In genomic region chr5:31996909-31997308, GRCh38 we compare ENCODE assay signal across 32 cellular contexts.
"Had no signal": no experiment of that assay in that cellular context is flagged by ENCODE, and none has a peak within 500 bp of the region (broad histone marks: within the 10 kb centered on the region; RNA-seq: fewer than 3 reads in every experiment).

No MANE protein-coding gene starts in this region.

- H3K4me3 Mint-ChIP-seq: activated B cell treated with CpG ODN at 0.5 μM for 24 hours; activated CD4-positive, alpha-beta memory T cell treated with anti-CD3 and anti-CD28 coated beads for 36 hours; activated naive CD4-positive, alpha-beta T cell treated with anti-CD3 and anti-CD28 coated beads, Interleukin-2, amount 10 ng/mL, durations not matched to agents 7 days and 5 days; activated naive CD8-positive, alpha-beta T cell; activated naive CD8-positive, alpha-beta T cell treated with anti-CD3 and anti-CD28 coated beads, Interleukin-2, amount 50 U/mL, for 24 hours; activated T-cell treated with anti-CD3 and anti-CD28 coated beads, Interleukin-2, amount 50 U/mL, for 4 hours; activated T-helper 1 cell treated with anti-CD3 and anti-CD28 coated beads, Interleukin-12 subunit alpha, Interleukin-12 subunit beta, Interleukin-2, Interleukin-4 antibody, amounts not matched to agents 30 ng/mL and 10 ng/mL and 1 ng/mL, durations not matched to agents 14 hours and 24 hours and 36 hours; brain; T-cell; T-helper 17 cell had no signal

- DNase-seq: activated B cell treated with CpG ODN at 0.5 μM for 24 hours; activated CD4-positive, alpha-beta memory T cell treated with anti-CD3 and anti-CD28 coated beads for 36 hours; activated CD4-positive, alpha-beta T cell treated with anti-CD3 and anti-CD28 coated beads for 4 hours; activated CD4-positive, alpha-beta T cell treated with anti-CD3 and anti-CD28 coated beads, Interleukin-2, amount 50 U/mL, for 1 hour; activated CD4-positive, CD25-positive, alpha-beta regulatory T cell treated with anti-CD3 and anti-CD28 coated beads, Interleukin-2, amount 50 U/mL, for 72 hours; activated CD8-positive, alpha-beta memory T cell treated with anti-CD3 and anti-CD28 coated beads, Interleukin-2, amount 50 U/mL, for 4 hours; activated effector memory CD4-positive, alpha-beta T cell treated with Interleukin-2 at 50 U/mL for 16 hours; activated naive CD4-positive, alpha-beta T cell treated with anti-CD3 and anti-CD28 coated beads, Interleukin-2, amount 10 ng/mL, durations not matched to agents 7 days and 5 days; activated naive CD8-positive, alpha-beta T cell treated with anti-CD3 and anti-CD28 coated beads, Interleukin-2, amount 50 U/mL, for 24 hours; activated T-cell treated with anti-CD3 and anti-CD28 coated beads for 4 hours; activated T-cell treated with anti-CD3 and anti-CD28 coated beads, Interleukin-2, amount 50 U/mL, for 4 hours; anterior cingulate cortex; central memory CD4-positive, alpha-beta T cell; Karpas-422; NCI-H1105; NCI-H1417 treated with DMSO at 0.1 percent for 48 hours; NCI-H187 treated with DMSO at 0.1 percent for 48 hours; NCI-H2081; NCI-H226; NCI-H446 treated with DMSO at 0.1 percent for 48 hours; NCI-H524; PC-9; SIG-M5; T-cell; T-helper 17 cell had no signal

- H2AFZ ChIP-seq: PC-9 had no signal

- H3K27ac ChIP-seq: PC-9, RWPE1, VCaP had no signal

- ATAC-seq: activated naive CD8-positive, alpha-beta T cell treated with anti-CD3 and anti-CD28 coated beads, Interleukin-2, amount 50 U/mL, for 24 hours; activated T-cell treated with anti-CD3 and anti-CD28 coated beads, Interleukin-2, amount 50 U/mL, for 4 hours; Right ventricle myocardium inferior; SK-N-SH treated with all-trans-retinoic acid at 6 μM for 48 hours; T-cell; T-helper 17 cell had no signal

- H3K4me1 Mint-ChIP-seq: activated B cell treated with CpG ODN at 0.5 μM for 24 hours, brain had no signal

- H3K4me2 ChIP-seq: PC-9 had no signal

- H3K27ac Mint-ChIP-seq: activated B cell treated with CpG ODN at 0.5 μM for 24 hours; activated CD4-positive, alpha-beta memory T cell treated with anti-CD3 and anti-CD28 coated beads for 36 hours; activated naive CD4-positive, alpha-beta T cell treated with anti-CD3 and anti-CD28 coated beads, Interleukin-2, amount 10 ng/mL, durations not matched to agents 7 days and 5 days; activated naive CD8-positive, alpha-beta T cell; activated naive CD8-positive, alpha-beta T cell treated with anti-CD3 and anti-CD28 coated beads, Interleukin-2, amount 50 U/mL, for 24 hours; activated T-helper 1 cell treated with anti-CD3 and anti-CD28 coated beads, Interleukin-12 subunit alpha, Interleukin-12 subunit beta, Interleukin-2, Interleukin-4 antibody, amounts not matched to agents 30 ng/mL and 10 ng/mL and 1 ng/mL, durations not matched to agents 14 hours and 24 hours and 36 hours; brain; T-helper 17 cell had no signal

- H3K4me3 ChIP-seq: PC-9 had no signal

- H3K36me3 Mint-ChIP-seq: activated CD4-positive, alpha-beta memory T cell treated with anti-CD3 and anti-CD28 coated beads for 36 hours; activated naive CD4-positive, alpha-beta T cell treated with anti-CD3 and anti-CD28 coated beads, Interleukin-2, amount 10 ng/mL, durations not matched to agents 7 days and 5 days; activated naive CD8-positive, alpha-beta T cell; brain; T-cell had no signal

- H3K9me3 Mint-ChIP-seq: activated B cell treated with CpG ODN at 0.5 μM for 24 hours; activated CD4-positive, alpha-beta memory T cell treated with anti-CD3 and anti-CD28 coated beads for 36 hours; activated naive CD4-positive, alpha-beta T cell treated with anti-CD3 and anti-CD28 coated beads, Interleukin-2, amount 10 ng/mL, durations not matched to agents 7 days and 5 days; activated naive CD8-positive, alpha-beta T cell treated with anti-CD3 and anti-CD28 coated beads, Interleukin-2, amount 50 U/mL, for 24 hours; activated T-cell treated with anti-CD3 and anti-CD28 coated beads, Interleukin-2, amount 50 U/mL, for 4 hours; activated T-helper 1 cell treated with anti-CD3 and anti-CD28 coated beads, Interleukin-12 subunit alpha, Interleukin-12 subunit beta, Interleukin-2, Interleukin-4 antibody, amounts not matched to agents 30 ng/mL and 10 ng/mL and 1 ng/mL, durations not matched to agents 14 hours and 24 hours and 36 hours; brain; T-cell had no signal

- H3K27me3 Mint-ChIP-seq: activated CD4-positive, alpha-beta memory T cell treated with anti-CD3 and anti-CD28 coated beads for 36 hours; activated naive CD4-positive, alpha-beta T cell treated with anti-CD3 and anti-CD28 coated beads, Interleukin-2, amount 10 ng/mL, durations not matched to agents 7 days and 5 days; activated naive CD8-positive, alpha-beta T cell; activated naive CD8-positive, alpha-beta T cell treated with anti-CD3 and anti-CD28 coated beads, Interleukin-2, amount 50 U/mL, for 24 hours; T-cell; T-helper 17 cell had no signal
